ENCODE assay signal across 34 cellular contexts in the genomic region with DNA sequence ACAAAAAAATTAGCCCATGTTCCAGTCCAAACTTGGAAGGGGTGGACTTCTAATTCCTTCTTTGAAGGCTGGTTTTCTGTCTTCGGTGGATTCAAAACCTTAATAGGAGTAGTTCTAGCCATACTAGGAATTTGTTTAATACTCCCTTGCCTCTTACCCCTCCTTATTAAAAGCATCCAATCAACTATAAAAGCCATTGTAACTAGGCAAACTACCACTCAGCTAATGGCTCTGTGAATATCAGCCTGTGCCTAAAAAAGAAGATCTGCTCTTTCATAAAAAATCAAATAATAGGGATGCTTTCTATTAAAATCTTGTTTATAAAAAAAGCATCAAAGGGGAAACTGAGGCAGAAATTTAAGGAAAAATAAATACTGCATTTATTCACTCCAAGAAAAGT. TPM values are rescaled to one million over a fixed set of nuclear protein-coding genes. Genes with fewer than 3 reads are reported as not detected.
"Had no signal": no experiment of that assay in that cellular context is flagged by ENCODE, and none has a peak within 500 bp of the region (broad histone marks: within the 10 kb centered on the region; RNA-seq: fewer than 3 reads in every experiment).

No MANE protein-coding gene starts in this region.

- H3K4me1 ChIP-seq: adrenal gland had no signal

- H3K36me3 ChIP-seq: adrenal gland, ascending aorta, brain microvascular endothelial cell, breast epithelium, cardiac muscle cell had no signal

- DNase-seq: activated effector memory CD4-positive, alpha-beta T cell treated with Interleukin-2 at 50 U/mL for 16 hours; activated gamma-delta T cell; activated gamma-delta T cell treated with Interleukin-2 at 50 U/mL for 16 hours; activated naive CD4-positive, alpha-beta T cell; activated naive CD4-positive, alpha-beta T cell treated with anti-CD3 and anti-CD28 coated beads for 36 hours; activated naive CD4-positive, alpha-beta T cell treated with anti-CD3 and anti-CD28 coated beads, Interleukin-2, amount 10 ng/mL, durations not matched to agents 7 days and 5 days; activated naive CD4-positive, alpha-beta T cell treated with anti-CD3 and anti-CD28 coated beads, Interleukin-2, amount 50 U/mL, for 16 hours; activated naive CD4-positive, alpha-beta T cell treated with Interleukin-2 at 50 U/mL for 16 hours; activated naive CD8-positive, alpha-beta T cell treated with anti-CD3 and anti-CD28 coated beads for 36 hours; activated naive CD8-positive, alpha-beta T cell treated with anti-CD3 and anti-CD28 coated beads, Interleukin-2, amount 10 ng/mL, durations not matched to agents 7 days and 5 days; activated naive CD8-positive, alpha-beta T cell treated with anti-CD3 and anti-CD28 coated beads, Interleukin-2, amount 50 U/mL, for 24 hours; activated T-cell treated with anti-CD3 and anti-CD28 coated beads, Interleukin-2, amount 50 U/mL, for 4 hours; activated T-cell treated with anti-CD3 and anti-CD28 coated beads, Interleukin-2, amount 50 U/mL, for 48 hours; activated T-cell treated with anti-CD3 and anti-CD28 coated beads, Interleukin-2, amount 50 U/mL, for 72 hours; adrenal gland; amniotic stem cell; amygdala; anterior cingulate cortex; aorta; body of pancreas; brain microvascular endothelial cell; caudate nucleus; central memory CD4-positive, alpha-beta T cell; cerebellar nuclear complex had no signal

- FAIRE-seq: astrocyte, bronchial epithelial cell, colon had no signal

- ATAC-seq: activated naive CD4-positive, alpha-beta T cell treated with anti-CD3 and anti-CD28 coated beads, Interleukin-2, amount 50 U/mL, for 72 hours; activated naive CD8-positive, alpha-beta T cell treated with anti-CD3 and anti-CD28 coated beads, Interleukin-2, amount 50 U/mL, for 24 hours; activated T-cell treated with anti-CD3 and anti-CD28 coated beads, Interleukin-2, amount 50 U/mL, for 4 hours; activated T-cell treated with anti-CD3 and anti-CD28 coated beads, Interleukin-2, amount 50 U/mL, for 72 hours; activated T-helper 17 cell treated with anti-CD3 and anti-CD28 coated beads, Interleukin-2, amount 50 U/mL, for 72 hours; body of pancreas had no signal

- H3K27ac ChIP-seq: adrenal gland, ascending aorta, body of pancreas, brain microvascular endothelial cell, cardiac muscle cell had no signal

- H3K27me3 ChIP-seq: adrenal gland, ascending aorta, body of pancreas, brain microvascular endothelial cell, breast epithelium, cardiac muscle cell had no signal

- H3K4me3 ChIP-seq: adrenal gland, ascending aorta, body of pancreas, breast epithelium, cardiac muscle cell had no signal

- H3K9me3 ChIP-seq: adrenal gland, ascending aorta, body of pancreas, breast epithelium had no signal

RNA-seq across cellular contexts. Expression of gene DENND2A, which starts 28.0 kb away (rescaled TPM):
- total RNA-seq: activated naive CD4-positive, alpha-beta T cell treated with anti-CD3 and anti-CD28 coated beads for 36 hours; activated naive CD4-positive, alpha-beta T cell treated with anti-CD3 and anti-CD28 coated beads, Interleukin-2, amount 50 U/mL, for 72 hours; activated naive CD8-positive, alpha-beta T cell treated with anti-CD3 and anti-CD28 coated beads for 36 hours; activated naive CD8-positive, alpha-beta T cell treated with anti-CD3 and anti-CD28 coated beads, Interleukin-2, amount 10 ng/mL, durations not matched to agents 7 days and 5 days; activated T-cell treated with anti-CD3 and anti-CD28 coated beads, Interleukin-2, amount 50 U/mL, for 4 hours; activated T-cell treated with anti-CD3 and anti-CD28 coated beads, Interleukin-2, amount 50 U/mL, for 72 hours; activated T-helper 1 cell treated with anti-CD3 and anti-CD28 coated beads, Interleukin-12 subunit alpha, Interleukin-12 subunit beta, Interleukin-2, Interleukin-4 antibody, amounts not matched to agents 30 ng/mL and 10 ng/mL and 1 ng/mL, durations not matched to agents 14 hours and 24 hours and 36 hours; activated T-helper 17 cell treated with anti-CD3 and anti-CD28 coated beads, Interleukin-2, amount 50 U/mL, for 72 hours; activated T-helper 2 cell treated with anti-CD3 and anti-CD28 coated beads, Interferon-gamma antibody, Interleukin-2, Interleukin-4, amounts not matched to agents 10 μg/mL and 5 μg/mL and 100 μg/mL, durations not matched to agents 14 hours and 24 hours and 36 hours had no signal
